ENCODE assay signal across 1 cellular context in the genomic region with DNA sequence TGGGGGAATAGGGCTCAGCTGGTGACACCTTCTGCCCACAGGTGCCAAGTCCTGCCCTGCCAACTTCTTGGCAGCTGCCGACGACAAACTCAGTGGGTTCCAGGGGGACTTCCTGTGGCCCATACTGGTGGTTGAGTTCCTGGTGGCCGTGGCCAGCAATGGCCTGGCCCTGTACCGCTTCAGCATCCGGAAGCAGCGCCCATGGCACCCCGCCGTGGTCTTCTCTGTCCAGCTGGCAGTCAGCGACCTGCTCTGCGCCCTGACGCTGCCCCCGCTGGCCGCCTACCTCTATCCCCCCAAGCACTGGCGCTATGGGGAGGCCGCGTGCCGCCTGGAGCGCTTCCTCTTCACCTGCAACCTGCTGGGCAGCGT.
TF ChIP-seq lines count a peak whose summit lies in the region.

No MANE protein-coding gene starts in this region.

TF ChIP-seq in GM12878, 131 proteins besides CTCF, POLR2A, EP300 and RAD21:
- TF ChIP-seq ELK1 (IDR thresholded peaks at IDR 0.05; ENCODE audit: low read depth, low read length): no peak
- no peak for TF ChIP-seq NR2C2 (IDR thresholded peaks at IDR 0.05; ENCODE audit: borderline replicate concordance, control insufficient read depth, insufficient read length, low read depth)
- TF ChIP-seq CREB1 (IDR thresholded peaks at IDR 0.05; ENCODE audit: low read depth): 0 out of 2 replicates have a peak, but pooled peaks have one; percentile 6
- no peak for TF ChIP-seq HDGF (IDR thresholded peaks at IDR 0.05)
- TF ChIP-seq POLR2AphosphoS5 (IDR thresholded peaks at IDR 0.05; ENCODE audit: low read length): peak; percentile 49; the same call in 1 of the 2 replicates
- no peak for TF ChIP-seq BHLHE40 (IDR thresholded peaks at IDR 0.05; ENCODE audit: borderline replicate concordance in 1 of 2, low read depth in 2 of 2, low read length in 1 of 2)
- TF ChIP-seq, protein P1, sequence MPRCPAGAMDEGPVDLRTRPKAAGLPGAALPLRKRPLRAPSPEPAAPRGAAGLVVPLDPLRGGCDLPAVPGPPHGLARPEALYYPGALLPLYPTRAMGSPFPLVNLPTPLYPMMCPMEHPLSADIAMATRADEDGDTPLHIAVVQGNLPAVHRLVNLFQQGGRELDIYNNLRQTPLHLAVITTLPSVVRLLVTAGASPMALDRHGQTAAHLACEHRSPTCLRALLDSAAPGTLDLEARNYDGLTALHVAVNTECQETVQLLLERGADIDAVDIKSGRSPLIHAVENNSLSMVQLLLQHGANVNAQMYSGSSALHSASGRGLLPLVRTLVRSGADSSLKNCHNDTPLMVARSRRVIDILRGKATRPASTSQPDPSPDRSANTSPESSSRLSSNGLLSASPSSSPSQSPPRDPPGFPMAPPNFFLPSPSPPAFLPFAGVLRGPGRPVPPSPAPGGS (IDR thresholded peaks at IDR 0.05; ENCODE audit: borderline replicate concordance, insufficient read depth, low read depth, low read length, poor library complexity, severe bottlenecking): peak; percentile 43
- TF ChIP-seq BACH1 (IDR thresholded peaks at IDR 0.05; ENCODE audit: borderline replicate concordance): 0 out of 2 replicates have a peak, but pooled peaks have one; percentile 4
- TF ChIP-seq WRNIP1 (IDR thresholded peaks at IDR 0.05; ENCODE audit: borderline replicate concordance, low read depth, low read length): no peak
- no peak for TF ChIP-seq SUZ12 (IDR thresholded peaks at IDR 0.05; ENCODE audit: unreplicated experiment)
- TF ChIP-seq DPF2 (IDR thresholded peaks at IDR 0.05): peak; percentile 12; the same call in 1 of the 2 replicates
- TF ChIP-seq RFX5 (IDR thresholded peaks at IDR 0.05; ENCODE audit: low read depth, low read length): no peak
- TF ChIP-seq, protein P2, sequence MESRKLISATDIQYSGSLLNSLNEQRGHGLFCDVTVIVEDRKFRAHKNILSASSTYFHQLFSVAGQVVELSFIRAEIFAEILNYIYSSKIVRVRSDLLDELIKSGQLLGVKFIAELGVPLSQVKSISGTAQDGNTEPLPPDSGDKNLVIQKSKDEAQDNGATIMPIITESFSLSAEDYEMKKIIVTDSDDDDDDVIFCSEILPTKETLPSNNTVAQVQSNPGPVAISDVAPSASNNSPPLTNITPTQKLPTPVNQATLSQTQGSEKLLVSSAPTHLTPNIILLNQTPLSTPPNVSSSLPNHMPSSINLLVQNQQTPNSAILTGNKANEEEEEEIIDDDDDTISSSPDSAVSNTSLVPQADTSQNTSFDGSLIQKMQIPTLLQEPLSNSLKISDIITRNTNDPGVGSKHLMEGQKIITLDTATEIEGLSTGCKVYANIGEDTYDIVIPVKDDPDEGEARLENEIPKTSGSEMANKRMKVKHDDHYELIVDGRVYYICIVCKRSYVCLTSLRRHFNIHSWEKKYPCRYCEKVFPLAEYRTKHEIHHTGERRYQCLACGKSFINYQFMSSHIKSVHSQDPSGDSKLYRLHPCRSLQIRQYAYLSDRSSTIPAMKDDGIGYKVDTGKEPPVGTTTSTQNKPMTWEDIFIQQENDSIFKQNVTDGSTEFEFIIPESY (IDR thresholded peaks at IDR 0.05): peak; percentile 80; the same call in 1 of the 2 replicates
- TF ChIP-seq BMI1 (IDR thresholded peaks at IDR 0.05; ENCODE audit: borderline replicate concordance): no peak
- TF ChIP-seq PRDM15 (CRISPR knock-in tag; IDR thresholded peaks at IDR 0.05): no peak
- TF ChIP-seq NKRF (conservative IDR thresholded peaks at IDR 0.05): no peak
- TF ChIP-seq ZNF24 (IDR thresholded peaks at IDR 0.05): no peak
- TF ChIP-seq BCL11A (IDR thresholded peaks at IDR 0.05; ENCODE audit: low read depth, low read length): 0 out of 2 replicates have a peak, but pooled peaks have one; percentile 27
- TF ChIP-seq PBX3 (IDR thresholded peaks at IDR 0.05; ENCODE audit: insufficient replicate concordance, low read depth, low read length): no peak
- TF ChIP-seq, protein P3, sequence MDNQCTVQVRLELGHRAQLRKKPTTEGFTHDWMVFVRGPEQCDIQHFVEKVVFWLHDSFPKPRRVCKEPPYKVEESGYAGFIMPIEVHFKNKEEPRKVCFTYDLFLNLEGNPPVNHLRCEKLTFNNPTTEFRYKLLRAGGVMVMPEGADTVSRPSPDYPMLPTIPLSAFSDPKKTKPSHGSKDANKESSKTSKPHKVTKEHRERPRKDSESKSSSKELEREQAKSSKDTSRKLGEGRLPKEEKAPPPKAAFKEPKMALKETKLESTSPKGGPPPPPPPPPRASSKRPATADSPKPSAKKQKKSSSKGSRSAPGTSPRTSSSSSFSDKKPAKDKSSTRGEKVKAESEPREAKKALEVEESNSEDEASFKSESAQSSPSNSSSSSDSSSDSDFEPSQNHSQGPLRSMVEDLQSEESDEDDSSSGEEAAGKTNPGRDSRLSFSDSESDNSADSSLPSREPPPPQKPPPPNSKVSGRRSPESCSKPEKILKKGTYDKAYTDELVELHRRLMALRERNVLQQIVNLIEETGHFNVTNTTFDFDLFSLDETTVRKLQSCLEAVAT (IDR thresholded peaks at IDR 0.05): no peak
- no peak for TF ChIP-seq TCF12 (IDR thresholded peaks at IDR 0.05; ENCODE audit: low read depth, low read length)
- no peak for TF ChIP-seq TCF7 (IDR thresholded peaks at IDR 0.05; ENCODE audit: borderline replicate concordance)
- 0 out of 2 replicates have a peak, but pooled peaks have one; percentile 64 for TF ChIP-seq MTA3 (IDR thresholded peaks at IDR 0.05; ENCODE audit: borderline replicate concordance, low read length)
- TF ChIP-seq, protein P4, sequence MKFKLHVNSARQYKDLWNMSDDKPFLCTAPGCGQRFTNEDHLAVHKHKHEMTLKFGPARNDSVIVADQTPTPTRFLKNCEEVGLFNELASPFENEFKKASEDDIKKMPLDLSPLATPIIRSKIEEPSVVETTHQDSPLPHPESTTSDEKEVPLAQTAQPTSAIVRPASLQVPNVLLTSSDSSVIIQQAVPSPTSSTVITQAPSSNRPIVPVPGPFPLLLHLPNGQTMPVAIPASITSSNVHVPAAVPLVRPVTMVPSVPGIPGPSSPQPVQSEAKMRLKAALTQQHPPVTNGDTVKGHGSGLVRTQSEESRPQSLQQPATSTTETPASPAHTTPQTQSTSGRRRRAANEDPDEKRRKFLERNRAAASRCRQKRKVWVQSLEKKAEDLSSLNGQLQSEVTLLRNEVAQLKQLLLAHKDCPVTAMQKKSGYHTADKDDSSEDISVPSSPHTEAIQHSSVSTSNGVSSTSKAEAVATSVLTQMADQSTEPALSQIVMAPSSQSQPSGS (IDR thresholded peaks at IDR 0.05; ENCODE audit: low read length): peak; percentile 28; the same call in 1 of the 2 replicates
- TF ChIP-seq, protein P5, sequence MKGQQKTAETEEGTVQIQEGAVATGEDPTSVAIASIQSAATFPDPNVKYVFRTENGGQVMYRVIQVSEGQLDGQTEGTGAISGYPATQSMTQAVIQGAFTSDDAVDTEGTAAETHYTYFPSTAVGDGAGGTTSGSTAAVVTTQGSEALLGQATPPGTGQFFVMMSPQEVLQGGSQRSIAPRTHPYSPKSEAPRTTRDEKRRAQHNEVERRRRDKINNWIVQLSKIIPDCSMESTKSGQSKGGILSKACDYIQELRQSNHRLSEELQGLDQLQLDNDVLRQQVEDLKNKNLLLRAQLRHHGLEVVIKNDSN (IDR thresholded peaks at IDR 0.05; ENCODE audit: borderline replicate concordance, extremely low read length, insufficient read depth, low read depth, low read length): no peak
